Comparison of ENCODE assay signal across 21 cellular contexts in the genomic region with DNA sequence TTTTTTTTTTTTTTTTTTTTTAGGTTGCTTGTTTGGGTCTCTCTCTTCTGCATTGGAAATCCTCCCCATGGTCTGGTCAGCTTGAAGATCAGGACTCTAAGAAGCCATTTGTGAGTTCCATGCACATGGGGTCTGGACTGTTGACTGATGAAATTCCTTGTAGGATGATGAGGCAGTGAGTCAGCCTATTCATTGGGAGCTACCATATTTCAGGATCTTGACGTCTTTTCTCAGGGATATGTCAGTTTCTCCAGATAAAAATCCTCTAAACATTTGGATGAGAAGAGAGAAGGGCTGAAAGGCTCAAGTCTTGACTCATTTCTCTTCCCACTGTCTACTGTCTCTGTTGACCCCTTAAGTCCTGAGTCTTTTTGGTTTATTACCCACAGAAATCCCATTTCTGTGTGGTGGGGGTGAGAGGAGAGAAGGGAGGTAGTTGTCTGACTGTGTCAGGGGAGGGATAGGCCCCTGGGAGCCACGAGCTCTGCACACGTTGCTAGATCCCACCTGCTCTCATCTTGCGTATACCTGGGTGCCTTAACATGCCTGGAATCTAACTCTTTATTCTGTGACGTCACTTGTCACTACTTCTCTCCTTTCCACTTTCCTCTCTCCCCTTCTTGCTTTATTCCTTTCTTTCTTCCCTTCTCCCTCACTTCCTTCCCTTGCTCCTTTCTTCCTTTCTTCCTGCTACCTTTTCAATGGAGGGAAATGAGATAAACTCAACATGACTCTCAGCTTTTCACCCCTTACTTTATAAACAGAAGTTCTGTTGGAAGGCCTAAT.
DNase-seq lines count a peak whose midpoint lies in the region; ATAC-seq and TF ChIP-seq lines count a peak whose summit lies in the region.
"Had no signal": no experiment of that assay in that cellular context is flagged by ENCODE, and none has a peak within 500 bp of the region (broad histone marks: within the 10 kb centered on the region; RNA-seq: fewer than 3 reads in every experiment).

No MANE protein-coding gene starts in this region.

- peak; percentile 64 for DNase-seq in GM03348 (ENCODE audit: low spot score)
- peak; percentile 30 for DNase-seq in RKO (ENCODE audit: low spot score)
- DNase-seq in esophagus muscularis mucosa (ENCODE audit: extremely low spot score), result peak; percentile 17
- DNase-seq in smooth muscle cell (lab: John Stamatoyannopoulos, UW; ENCODE audit: unreplicated experiment), result no peak
- DNase-seq in ureter (ENCODE audit: low spot score), result no peak
- no peak for DNase-seq in medulla oblongata (ENCODE audit: extremely low spot score)
- DNase-seq: activated CD4-positive, alpha-beta T cell treated with anti-CD3 and anti-CD28 coated beads, Interleukin-2, amount 50 U/mL, for 48 hours; activated naive CD4-positive, alpha-beta T cell treated with anti-CD3 and anti-CD28 coated beads, Interleukin-2, amount 10 ng/mL, durations not matched to agents 7 days and 5 days; body of pancreas; CD4-positive, alpha-beta memory T cell; DND-41; hippocampal formation; KBM-7; kidney glomerular epithelial cell; NCI-H1105; NCI-H2107; OCI-M1; stimulated activated CD4-positive, alpha-beta T cell treated with anti-CD3 and anti-CD28 coated beads, Interleukin-12 subunit alpha, Interleukin-12 subunit beta, amount 100 ng/mL, for 4 hours; stimulated activated naive CD4-positive, alpha-beta T cell treated with Interleukin-2 at 50 U/mL for 16 hours had no signal

- no peak for TF ChIP-seq POLR2A in esophagus muscularis mucosa (IDR thresholded peaks at IDR 0.05; ENCODE audit: low read depth)

- intact Hi-C loops in esophagus muscularis mucosa (cut with DNase I), result no loop called here

- H3K9ac ChIP-seq in smooth muscle cell (ENCODE audit: low read depth), result no peak overlapping the region

- no peaks in the 10 kb centered on the region for H4K20me1 ChIP-seq in smooth muscle cell (ENCODE audit: low read depth)

- H3F3A ChIP-seq in smooth muscle cell (ENCODE audit: low read depth), result no peaks in the 10 kb centered on the region

- TF ChIP-seq CTCF in esophagus muscularis mucosa (IDR thresholded peaks at IDR 0.05) (no peak), smooth muscle cell (IDR thresholded peaks at IDR 0.05; ENCODE audit: borderline replicate concordance, insufficient read depth, poor library complexity, severe bottlenecking) (no peak)

- H3K27ac ChIP-seq in esophagus muscularis mucosa (replicated peaks in 1 of 4) (no peak overlapping the region), smooth muscle cell (ENCODE audit: low read depth) (peak overlapping the region; percentile 79)
- H3K27ac ChIP-seq: body of pancreas had no signal

- no peaks in the 10 kb centered on the region for H3K79me2 ChIP-seq in smooth muscle cell (ENCODE audit: low read depth)

- no peak overlapping the region for H3K4me3 ChIP-seq in esophagus muscularis mucosa
- H3K4me3 ChIP-seq in smooth muscle cell, result no peak overlapping the region
- H3K4me3 ChIP-seq: body of pancreas had no signal

- ATAC-seq in HG03439 (IDR thresholded peaks at IDR 0.05; ENCODE audit: unreplicated experiment) (no peak), HG02852 (IDR thresholded peaks at IDR 0.05; ENCODE audit: unreplicated experiment) (no peak)
- ATAC-seq: body of pancreas had no signal

- H3K27me3 ChIP-seq in esophagus muscularis mucosa (no peaks in the 10 kb centered on the region), smooth muscle cell (ENCODE audit: low read depth) (no peaks in the 10 kb centered on the region)
- H3K27me3 ChIP-seq: body of pancreas had no signal

- TF ChIP-seq EP300 in esophagus muscularis mucosa (IDR thresholded peaks at IDR 0.05), result no peak

- no peak overlapping the region for H2AFZ ChIP-seq in smooth muscle cell (ENCODE audit: low read depth)

- H3K4me1 ChIP-seq in esophagus muscularis mucosa (no peaks in the 10 kb centered on the region), smooth muscle cell (ENCODE audit: low read depth) (peaks cover 5% of the 10 kb centered on the region)
- H3K4me1 ChIP-seq: body of pancreas had no signal

- 65% methylated on average over 5 of the region's 5 CpGs for WGBS in esophagus muscularis mucosa
- WGBS in smooth muscle cell (ENCODE audit: low lambda C conversion rate), result 50% methylated on average over 5 of the region's 5 CpGs

- no peaks in the 10 kb centered on the region for H3K36me3 ChIP-seq in esophagus muscularis mucosa
- no peaks in the 10 kb centered on the region for H3K36me3 ChIP-seq in smooth muscle cell (ENCODE audit: low read depth)

- no peak overlapping the region for H3K4me2 ChIP-seq in smooth muscle cell

- no peaks in the 10 kb centered on the region for H3K9me3 ChIP-seq in esophagus muscularis mucosa
- no peaks in the 10 kb centered on the region for H3K9me3 ChIP-seq in smooth muscle cell (replicated peaks; ENCODE audit: low read depth)
- H3K9me3 ChIP-seq: body of pancreas had no signal

Comparison
In these comparisons a context has a peak if more than half of its experiments do, and no peak if none do; other contexts are left out.
1. DNase-seq: peak in GM03348 (single experiment), RKO (single experiment) and esophagus muscularis mucosa (single experiment); none in smooth muscle cell (single experiment), ureter (single experiment) and medulla oblongata (single experiment).